ENCODE assay signal across 2 cellular contexts in the genomic region with DNA sequence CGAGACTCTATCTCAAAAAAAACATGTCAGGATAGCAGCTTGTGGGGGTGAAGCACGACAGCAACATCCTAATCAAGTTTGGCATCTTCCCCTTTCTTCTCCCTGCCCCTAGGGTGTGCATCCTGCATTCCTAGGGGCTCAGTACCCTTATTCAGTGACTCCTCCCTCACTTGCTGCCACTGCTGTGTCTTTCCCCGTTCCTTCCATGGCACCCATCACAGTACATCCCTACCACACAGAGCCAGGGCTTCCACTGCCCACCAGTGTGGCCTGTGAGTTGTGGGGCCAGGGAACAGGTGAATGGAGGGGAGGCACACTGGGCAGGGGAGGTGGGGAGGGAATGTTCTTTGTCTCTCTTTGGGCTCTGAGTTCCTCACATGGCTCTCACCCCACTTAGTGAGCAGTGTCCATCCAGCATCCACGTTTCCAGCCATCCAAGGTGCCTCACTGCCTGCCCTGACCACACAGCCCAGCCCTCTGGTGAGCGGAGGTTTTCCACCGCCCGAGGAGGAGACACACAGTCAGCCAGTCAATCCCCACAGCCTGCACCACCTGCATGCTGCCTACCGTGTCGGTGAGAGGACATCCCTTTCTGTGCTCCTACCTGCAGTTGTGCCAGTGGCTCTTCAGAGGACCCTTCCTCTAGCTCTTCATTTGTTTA.
TF ChIP-seq lines count a peak whose summit lies in the region.

No MANE protein-coding gene starts in this region.

TF ChIP-seq in HCT116, 20 proteins besides CTCF, POLR2A, EP300 and RAD21:
- no peak for TF ChIP-seq TCF7L2 (IDR thresholded peaks at IDR 0.05; ENCODE audit: borderline replicate concordance, extremely low read depth, insufficient read depth, insufficient read length)
- no peak for TF ChIP-seq EZH2phosphoT487 (IDR thresholded peaks at IDR 0.05; ENCODE audit: borderline replicate concordance)
- TF ChIP-seq, protein P1, sequence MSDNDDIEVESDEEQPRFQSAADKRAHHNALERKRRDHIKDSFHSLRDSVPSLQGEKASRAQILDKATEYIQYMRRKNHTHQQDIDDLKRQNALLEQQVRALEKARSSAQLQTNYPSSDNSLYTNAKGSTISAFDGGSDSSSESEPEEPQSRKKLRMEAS (IDR thresholded peaks at IDR 0.05): no peak
- no peak for TF ChIP-seq EZH2 (IDR thresholded peaks at IDR 0.05)
- no peak for TF ChIP-seq EGR1 (IDR thresholded peaks at IDR 0.05; ENCODE audit: low read depth)
- TF ChIP-seq, protein P2, sequence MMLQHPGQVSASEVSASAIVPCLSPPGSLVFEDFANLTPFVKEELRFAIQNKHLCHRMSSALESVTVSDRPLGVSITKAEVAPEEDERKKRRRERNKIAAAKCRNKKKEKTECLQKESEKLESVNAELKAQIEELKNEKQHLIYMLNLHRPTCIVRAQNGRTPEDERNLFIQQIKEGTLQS (IDR thresholded peaks at IDR 0.05): no peak
- TF ChIP-seq, protein P3, sequence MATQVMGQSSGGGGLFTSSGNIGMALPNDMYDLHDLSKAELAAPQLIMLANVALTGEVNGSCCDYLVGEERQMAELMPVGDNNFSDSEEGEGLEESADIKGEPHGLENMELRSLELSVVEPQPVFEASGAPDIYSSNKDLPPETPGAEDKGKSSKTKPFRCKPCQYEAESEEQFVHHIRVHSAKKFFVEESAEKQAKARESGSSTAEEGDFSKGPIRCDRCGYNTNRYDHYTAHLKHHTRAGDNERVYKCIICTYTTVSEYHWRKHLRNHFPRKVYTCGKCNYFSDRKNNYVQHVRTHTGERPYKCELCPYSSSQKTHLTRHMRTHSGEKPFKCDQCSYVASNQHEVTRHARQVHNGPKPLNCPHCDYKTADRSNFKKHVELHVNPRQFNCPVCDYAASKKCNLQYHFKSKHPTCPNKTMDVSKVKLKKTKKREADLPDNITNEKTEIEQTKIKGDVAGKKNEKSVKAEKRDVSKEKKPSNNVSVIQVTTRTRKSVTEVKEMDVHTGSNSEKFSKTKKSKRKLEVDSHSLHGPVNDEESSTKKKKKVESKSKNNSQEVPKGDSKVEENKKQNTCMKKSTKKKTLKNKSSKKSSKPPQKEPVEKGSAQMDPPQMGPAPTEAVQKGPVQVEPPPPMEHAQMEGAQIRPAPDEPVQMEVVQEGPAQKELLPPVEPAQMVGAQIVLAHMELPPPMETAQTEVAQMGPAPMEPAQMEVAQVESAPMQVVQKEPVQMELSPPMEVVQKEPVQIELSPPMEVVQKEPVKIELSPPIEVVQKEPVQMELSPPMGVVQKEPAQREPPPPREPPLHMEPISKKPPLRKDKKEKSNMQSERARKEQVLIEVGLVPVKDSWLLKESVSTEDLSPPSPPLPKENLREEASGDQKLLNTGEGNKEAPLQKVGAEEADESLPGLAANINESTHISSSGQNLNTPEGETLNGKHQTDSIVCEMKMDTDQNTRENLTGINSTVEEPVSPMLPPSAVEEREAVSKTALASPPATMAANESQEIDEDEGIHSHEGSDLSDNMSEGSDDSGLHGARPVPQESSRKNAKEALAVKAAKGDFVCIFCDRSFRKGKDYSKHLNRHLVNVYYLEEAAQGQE (IDR thresholded peaks at IDR 0.05; ENCODE audit: low read depth): no peak
- no peak for TF ChIP-seq SRF (IDR thresholded peaks at IDR 0.05; ENCODE audit: low read depth)
- TF ChIP-seq YY1 (IDR thresholded peaks at IDR 0.05; ENCODE audit: extremely low read depth, insufficient replicate concordance, low read depth, low read length): no peak

TF ChIP-seq in neural cell, 6 proteins besides CTCF, POLR2A, EP300 and RAD21:
- TF ChIP-seq TAF1 (IDR thresholded peaks at IDR 0.05; ENCODE audit: low read depth) (no peak), SMC3 (conservative IDR thresholded peaks at IDR 0.05; ENCODE audit: poor library complexity) (no peak), POLR2AphosphoS5 (IDR thresholded peaks at IDR 0.05) (peak; percentile 11), MXI1 (conservative IDR thresholded peaks at IDR 0.05; ENCODE audit: poor library complexity, severe bottlenecking) (no peak), EZH2 (IDR thresholded peaks at IDR 0.05; ENCODE audit: borderline replicate concordance, insufficient read depth, low read length, poor library complexity, severe bottlenecking) (no peak)
- TF ChIP-seq, protein P3 (IDR thresholded peaks at IDR 0.05; ENCODE audit: borderline replicate concordance): no peak
TF ChIP-seq in neural cell: peak in this region for 1.
